In the genomic region with DNA sequence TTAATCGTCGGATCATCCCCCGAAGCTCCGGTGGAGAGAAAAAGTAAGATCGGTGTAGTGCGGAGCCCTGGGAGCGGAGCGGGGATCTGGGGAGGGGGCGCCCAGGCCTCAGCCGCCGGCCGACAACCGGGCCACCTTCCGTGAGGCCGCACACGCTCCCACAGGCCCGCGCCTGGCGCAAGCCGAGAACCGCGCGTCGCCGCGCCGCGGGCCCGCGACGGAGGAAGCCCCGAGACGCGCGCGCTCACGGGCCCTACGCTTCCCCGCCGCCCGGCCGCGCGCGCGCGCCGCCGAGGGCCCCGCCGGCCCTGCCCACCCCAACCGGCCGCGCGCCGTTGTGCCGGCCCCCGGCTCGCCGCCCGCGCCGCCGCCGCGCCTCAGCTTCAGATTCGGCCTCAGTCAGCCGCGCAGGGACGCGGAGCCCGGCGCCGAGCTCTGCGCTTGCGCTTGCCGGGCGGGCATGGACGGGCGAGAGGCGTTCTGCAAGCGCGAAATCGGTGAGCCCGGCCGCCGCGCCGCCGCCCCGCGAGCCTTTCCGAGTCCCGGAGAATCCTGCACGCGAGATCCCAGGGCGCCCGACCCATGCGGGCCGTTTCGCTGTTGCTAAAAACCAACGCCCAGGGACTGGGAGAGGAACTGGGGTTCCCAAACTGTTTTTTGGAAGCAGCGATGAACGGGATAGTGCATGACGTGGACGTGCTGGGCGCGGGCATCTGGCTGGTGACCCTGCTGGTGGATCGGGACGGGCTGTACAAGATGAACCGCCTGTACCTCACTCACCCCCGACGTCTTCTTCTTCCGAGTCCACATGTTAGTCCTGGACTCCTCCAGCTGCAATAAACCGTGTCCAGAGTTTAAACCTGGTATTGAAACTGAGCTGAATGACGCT, we compare ENCODE assay signal across 1 cellular context.
A peak's percentile ranks its signal among the peaks of the same experiment; 100 is the strongest.
TF ChIP-seq lines count a peak whose summit lies in the region.

No MANE protein-coding gene starts in this region.

TF ChIP-seq in HepG2, 621 proteins besides CTCF, POLR2A, EP300 and RAD21 (continued from another document and continues in another):
- TF ChIP-seq, protein P1, sequence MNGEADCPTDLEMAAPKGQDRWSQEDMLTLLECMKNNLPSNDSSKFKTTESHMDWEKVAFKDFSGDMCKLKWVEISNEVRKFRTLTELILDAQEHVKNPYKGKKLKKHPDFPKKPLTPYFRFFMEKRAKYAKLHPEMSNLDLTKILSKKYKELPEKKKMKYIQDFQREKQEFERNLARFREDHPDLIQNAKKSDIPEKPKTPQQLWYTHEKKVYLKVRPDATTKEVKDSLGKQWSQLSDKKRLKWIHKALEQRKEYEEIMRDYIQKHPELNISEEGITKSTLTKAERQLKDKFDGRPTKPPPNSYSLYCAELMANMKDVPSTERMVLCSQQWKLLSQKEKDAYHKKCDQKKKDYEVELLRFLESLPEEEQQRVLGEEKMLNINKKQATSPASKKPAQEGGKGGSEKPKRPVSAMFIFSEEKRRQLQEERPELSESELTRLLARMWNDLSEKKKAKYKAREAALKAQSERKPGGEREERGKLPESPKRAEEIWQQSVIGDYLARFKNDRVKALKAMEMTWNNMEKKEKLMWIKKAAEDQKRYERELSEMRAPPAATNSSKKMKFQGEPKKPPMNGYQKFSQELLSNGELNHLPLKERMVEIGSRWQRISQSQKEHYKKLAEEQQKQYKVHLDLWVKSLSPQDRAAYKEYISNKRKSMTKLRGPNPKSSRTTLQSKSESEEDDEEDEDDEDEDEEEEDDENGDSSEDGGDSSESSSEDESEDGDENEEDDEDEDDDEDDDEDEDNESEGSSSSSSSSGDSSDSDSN (CRISPR knock-in tag; IDR thresholded peaks at IDR 0.05): peak; percentile 81
- TF ChIP-seq, protein P2, sequence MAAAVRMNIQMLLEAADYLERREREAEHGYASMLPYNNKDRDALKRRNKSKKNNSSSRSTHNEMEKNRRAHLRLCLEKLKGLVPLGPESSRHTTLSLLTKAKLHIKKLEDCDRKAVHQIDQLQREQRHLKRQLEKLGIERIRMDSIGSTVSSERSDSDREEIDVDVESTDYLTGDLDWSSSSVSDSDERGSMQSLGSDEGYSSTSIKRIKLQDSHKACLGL (CRISPR knock-in tag; IDR thresholded peaks at IDR 0.05): peak; percentile 86; the same call in 1 of the 2 replicates
- TF ChIP-seq, protein P3, sequence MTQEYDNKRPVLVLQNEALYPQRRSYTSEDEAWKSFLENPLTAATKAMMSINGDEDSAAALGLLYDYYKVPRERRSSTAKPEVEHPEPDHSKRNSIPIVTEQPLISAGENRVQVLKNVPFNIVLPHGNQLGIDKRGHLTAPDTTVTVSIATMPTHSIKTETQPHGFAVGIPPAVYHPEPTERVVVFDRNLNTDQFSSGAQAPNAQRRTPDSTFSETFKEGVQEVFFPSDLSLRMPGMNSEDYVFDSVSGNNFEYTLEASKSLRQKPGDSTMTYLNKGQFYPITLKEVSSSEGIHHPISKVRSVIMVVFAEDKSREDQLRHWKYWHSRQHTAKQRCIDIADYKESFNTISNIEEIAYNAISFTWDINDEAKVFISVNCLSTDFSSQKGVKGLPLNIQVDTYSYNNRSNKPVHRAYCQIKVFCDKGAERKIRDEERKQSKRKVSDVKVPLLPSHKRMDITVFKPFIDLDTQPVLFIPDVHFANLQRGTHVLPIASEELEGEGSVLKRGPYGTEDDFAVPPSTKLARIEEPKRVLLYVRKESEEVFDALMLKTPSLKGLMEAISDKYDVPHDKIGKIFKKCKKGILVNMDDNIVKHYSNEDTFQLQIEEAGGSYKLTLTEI (CRISPR knock-in tag; conservative IDR thresholded peaks at IDR 0.05): no peak
- TF ChIP-seq HNF4G (IDR thresholded peaks at IDR 0.05; ENCODE audit: borderline replicate concordance, low read depth, low read length) (no peak), HNF4G (CRISPR knock-in tag; IDR thresholded peaks at IDR 0.05; ENCODE audit: borderline replicate concordance, low read depth) (no peak), SMC3 (IDR thresholded peaks at IDR 0.05; ENCODE audit: low read length) (no peak), HNRNPL (IDR thresholded peaks at IDR 0.05; ENCODE audit: low read depth, low read length) (0 out of 2 replicates have a peak, but pooled peaks have one; percentile 45), NR3C1 (CRISPR knock-in tag; IDR thresholded peaks at IDR 0.05) (no peak; the same call in 1 of the 2 replicates), FLYWCH1 (CRISPR knock-in tag; IDR thresholded peaks at IDR 0.05) (no peak), ZNF614 (CRISPR knock-in tag; IDR thresholded peaks at IDR 0.05; ENCODE audit: borderline replicate concordance) (peak; percentile 32; the same call in 1 of the 2 replicates), ZNF782 (CRISPR knock-in tag; IDR thresholded peaks at IDR 0.05; ENCODE audit: borderline replicate concordance) (no peak), PHF5A (CRISPR knock-in tag; IDR thresholded peaks at IDR 0.05; ENCODE audit: low read depth, unreplicated experiment) (no peak), FOSL1 (CRISPR knock-in tag; IDR thresholded peaks at IDR 0.05; ENCODE audit: borderline replicate concordance) (no peak), PLRG1 (conservative IDR thresholded peaks at IDR 0.05) (no peak)
- TF ChIP-seq, protein P4, sequence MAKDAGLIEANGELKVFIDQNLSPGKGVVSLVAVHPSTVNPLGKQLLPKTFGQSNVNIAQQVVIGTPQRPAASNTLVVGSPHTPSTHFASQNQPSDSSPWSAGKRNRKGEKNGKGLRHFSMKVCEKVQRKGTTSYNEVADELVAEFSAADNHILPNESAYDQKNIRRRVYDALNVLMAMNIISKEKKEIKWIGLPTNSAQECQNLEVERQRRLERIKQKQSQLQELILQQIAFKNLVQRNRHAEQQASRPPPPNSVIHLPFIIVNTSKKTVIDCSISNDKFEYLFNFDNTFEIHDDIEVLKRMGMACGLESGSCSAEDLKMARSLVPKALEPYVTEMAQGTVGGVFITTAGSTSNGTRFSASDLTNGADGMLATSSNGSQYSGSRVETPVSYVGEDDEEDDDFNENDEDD (CRISPR knock-in tag; IDR thresholded peaks at IDR 0.05; ENCODE audit: borderline replicate concordance): no peak
- TF ChIP-seq, protein P5, sequence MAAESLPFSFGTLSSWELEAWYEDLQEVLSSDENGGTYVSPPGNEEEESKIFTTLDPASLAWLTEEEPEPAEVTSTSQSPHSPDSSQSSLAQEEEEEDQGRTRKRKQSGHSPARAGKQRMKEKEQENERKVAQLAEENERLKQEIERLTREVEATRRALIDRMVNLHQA (CRISPR knock-in tag; IDR thresholded peaks at IDR 0.05): no peak
- TF ChIP-seq, protein P6, sequence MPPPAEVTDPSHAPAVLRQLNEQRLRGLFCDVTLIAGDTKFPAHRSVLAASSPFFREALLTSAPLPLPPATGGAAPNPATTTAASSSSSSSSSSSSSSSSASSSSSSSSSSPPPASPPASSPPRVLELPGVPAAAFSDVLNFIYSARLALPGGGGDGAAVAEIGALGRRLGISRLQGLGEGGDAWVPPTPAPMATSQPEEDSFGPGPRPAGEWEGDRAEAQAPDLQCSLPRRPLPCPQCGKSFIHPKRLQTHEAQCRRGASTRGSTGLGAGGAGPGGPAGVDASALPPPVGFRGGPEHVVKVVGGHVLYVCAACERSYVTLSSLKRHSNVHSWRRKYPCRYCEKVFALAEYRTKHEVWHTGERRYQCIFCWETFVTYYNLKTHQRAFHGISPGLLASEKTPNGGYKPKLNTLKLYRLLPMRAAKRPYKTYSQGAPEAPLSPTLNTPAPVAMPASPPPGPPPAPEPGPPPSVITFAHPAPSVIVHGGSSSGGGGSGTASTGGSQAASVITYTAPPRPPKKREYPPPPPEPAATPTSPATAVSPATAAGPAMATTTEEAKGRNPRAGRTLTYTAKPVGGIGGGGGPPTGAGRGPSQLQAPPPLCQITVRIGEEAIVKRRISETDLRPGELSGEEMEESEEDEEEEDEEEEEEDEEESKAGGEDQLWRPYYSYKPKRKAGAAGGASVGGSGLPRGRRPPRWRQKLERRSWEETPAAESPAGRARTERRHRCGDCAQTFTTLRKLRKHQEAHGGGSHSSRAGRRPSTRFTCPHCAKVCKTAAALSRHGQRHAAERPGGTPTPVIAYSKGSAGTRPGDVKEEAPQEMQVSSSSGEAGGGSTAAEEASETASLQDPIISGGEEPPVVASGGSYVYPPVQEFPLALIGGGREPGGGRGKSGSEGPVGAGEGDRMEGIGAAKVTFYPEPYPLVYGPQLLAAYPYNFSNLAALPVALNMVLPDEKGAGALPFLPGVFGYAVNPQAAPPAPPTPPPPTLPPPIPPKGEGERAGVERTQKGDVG (CRISPR knock-in tag; IDR thresholded peaks at IDR 0.05; ENCODE audit: borderline replicate concordance): no peak; the same call in 1 of the 2 replicates
- TF ChIP-seq, protein P7, sequence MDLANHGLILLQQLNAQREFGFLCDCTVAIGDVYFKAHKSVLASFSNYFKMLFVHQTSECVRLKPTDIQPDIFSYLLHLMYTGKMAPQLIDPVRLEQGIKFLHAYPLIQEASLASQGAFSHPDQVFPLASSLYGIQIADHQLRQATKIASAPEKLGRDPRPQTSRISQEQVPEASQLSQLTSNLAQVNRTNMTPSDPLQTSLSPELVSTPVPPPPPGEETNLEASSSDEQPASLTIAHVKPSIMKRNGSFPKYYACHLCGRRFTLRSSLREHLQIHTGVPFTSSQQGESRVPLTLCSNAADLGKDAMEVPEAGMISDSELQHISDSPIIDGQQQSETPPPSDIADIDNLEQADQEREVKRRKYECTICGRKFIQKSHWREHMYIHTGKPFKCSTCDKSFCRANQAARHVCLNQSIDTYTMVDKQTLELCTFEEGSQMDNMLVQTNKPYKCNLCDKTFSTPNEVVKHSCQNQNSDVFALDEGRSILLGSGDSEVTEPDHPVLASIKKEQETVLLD (CRISPR knock-in tag; IDR thresholded peaks at IDR 0.05; ENCODE audit: low read depth): peak; percentile 62; the same call in 1 of the 2 replicates
- TF ChIP-seq, protein P8, sequence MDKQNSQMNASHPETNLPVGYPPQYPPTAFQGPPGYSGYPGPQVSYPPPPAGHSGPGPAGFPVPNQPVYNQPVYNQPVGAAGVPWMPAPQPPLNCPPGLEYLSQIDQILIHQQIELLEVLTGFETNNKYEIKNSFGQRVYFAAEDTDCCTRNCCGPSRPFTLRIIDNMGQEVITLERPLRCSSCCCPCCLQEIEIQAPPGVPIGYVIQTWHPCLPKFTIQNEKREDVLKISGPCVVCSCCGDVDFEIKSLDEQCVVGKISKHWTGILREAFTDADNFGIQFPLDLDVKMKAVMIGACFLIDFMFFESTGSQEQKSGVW (CRISPR knock-in tag; IDR thresholded peaks at IDR 0.05; ENCODE audit: borderline replicate concordance): 0 out of 2 replicates have a peak, but pooled peaks have one; percentile 47
- TF ChIP-seq, protein P9, sequence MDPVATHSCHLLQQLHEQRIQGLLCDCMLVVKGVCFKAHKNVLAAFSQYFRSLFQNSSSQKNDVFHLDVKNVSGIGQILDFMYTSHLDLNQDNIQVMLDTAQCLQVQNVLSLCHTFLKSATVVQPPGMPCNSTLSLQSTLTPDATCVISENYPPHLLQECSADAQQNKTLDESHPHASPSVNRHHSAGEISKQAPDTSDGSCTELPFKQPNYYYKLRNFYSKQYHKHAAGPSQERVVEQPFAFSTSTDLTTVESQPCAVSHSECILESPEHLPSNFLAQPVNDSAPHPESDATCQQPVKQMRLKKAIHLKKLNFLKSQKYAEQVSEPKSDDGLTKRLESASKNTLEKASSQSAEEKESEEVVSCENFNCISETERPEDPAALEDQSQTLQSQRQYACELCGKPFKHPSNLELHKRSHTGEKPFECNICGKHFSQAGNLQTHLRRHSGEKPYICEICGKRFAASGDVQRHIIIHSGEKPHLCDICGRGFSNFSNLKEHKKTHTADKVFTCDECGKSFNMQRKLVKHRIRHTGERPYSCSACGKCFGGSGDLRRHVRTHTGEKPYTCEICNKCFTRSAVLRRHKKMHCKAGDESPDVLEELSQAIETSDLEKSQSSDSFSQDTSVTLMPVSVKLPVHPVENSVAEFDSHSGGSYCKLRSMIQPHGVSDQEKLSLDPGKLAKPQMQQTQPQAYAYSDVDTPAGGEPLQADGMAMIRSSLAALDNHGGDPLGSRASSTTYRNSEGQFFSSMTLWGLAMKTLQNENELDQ (CRISPR knock-in tag; IDR thresholded peaks at IDR 0.05; ENCODE audit: borderline replicate concordance): no peak
- TF ChIP-seq, protein P10, sequence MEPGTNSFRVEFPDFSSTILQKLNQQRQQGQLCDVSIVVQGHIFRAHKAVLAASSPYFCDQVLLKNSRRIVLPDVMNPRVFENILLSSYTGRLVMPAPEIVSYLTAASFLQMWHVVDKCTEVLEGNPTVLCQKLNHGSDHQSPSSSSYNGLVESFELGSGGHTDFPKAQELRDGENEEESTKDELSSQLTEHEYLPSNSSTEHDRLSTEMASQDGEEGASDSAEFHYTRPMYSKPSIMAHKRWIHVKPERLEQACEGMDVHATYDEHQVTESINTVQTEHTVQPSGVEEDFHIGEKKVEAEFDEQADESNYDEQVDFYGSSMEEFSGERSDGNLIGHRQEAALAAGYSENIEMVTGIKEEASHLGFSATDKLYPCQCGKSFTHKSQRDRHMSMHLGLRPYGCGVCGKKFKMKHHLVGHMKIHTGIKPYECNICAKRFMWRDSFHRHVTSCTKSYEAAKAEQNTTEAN (CRISPR knock-in tag; conservative IDR thresholded peaks at IDR 0.05): no peak; the same call in 1 of the 2 replicates
- TF ChIP-seq, protein P11, sequence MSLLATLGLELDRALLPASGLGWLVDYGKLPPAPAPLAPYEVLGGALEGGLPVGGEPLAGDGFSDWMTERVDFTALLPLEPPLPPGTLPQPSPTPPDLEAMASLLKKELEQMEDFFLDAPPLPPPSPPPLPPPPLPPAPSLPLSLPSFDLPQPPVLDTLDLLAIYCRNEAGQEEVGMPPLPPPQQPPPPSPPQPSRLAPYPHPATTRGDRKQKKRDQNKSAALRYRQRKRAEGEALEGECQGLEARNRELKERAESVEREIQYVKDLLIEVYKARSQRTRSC (CRISPR knock-in tag; IDR thresholded peaks at IDR 0.05; ENCODE audit: low read depth): no peak
- TF ChIP-seq, protein P12, sequence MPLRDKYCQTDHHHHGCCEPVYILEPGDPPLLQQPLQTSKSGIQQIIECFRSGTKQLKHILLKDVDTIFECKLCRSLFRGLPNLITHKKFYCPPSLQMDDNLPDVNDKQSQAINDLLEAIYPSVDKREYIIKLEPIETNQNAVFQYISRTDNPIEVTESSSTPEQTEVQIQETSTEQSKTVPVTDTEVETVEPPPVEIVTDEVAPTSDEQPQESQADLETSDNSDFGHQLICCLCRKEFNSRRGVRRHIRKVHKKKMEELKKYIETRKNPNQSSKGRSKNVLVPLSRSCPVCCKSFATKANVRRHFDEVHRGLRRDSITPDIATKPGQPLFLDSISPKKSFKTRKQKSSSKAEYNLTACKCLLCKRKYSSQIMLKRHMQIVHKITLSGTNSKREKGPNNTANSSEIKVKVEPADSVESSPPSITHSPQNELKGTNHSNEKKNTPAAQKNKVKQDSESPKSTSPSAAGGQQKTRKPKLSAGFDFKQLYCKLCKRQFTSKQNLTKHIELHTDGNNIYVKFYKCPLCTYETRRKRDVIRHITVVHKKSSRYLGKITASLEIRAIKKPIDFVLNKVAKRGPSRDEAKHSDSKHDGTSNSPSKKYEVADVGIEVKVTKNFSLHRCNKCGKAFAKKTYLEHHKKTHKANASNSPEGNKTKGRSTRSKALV (CRISPR knock-in tag; IDR thresholded peaks at IDR 0.05): peak; percentile 78
